19 cellular contexts compared by ENCODE assay signal in genomic region chr16:693364-693763, GRCh38. TPM values are rescaled to one million over a fixed set of nuclear protein-coding genes. Genes with fewer than 3 reads are reported as not detected.
A peak's percentile ranks its signal among the peaks of the same experiment; 100 is the strongest.
DNase-seq lines count a peak whose midpoint lies in the region; ATAC-seq and TF ChIP-seq lines count a peak whose summit lies in the region.
"Had no signal": no experiment of that assay in that cellular context is flagged by ENCODE, and none has a peak within 500 bp of the region (broad histone marks: within the 10 kb centered on the region; RNA-seq: fewer than 3 reads in every experiment).

No MANE protein-coding gene starts in this region.

- H3K27ac Mint-ChIP-seq in T-helper 2 cell treated with Interferon-gamma antibody and Interleukin-4, amounts not matched to agents 5 μg/mL and 100 μg/mL, for 36 hours: no peak overlapping the region
- H3K27ac Mint-ChIP-seq in Caco-2 (ENCODE audit: unreplicated experiment): no peak overlapping the region
- no peak overlapping the region for H3K27ac Mint-ChIP-seq in activated T-helper 1 cell treated with anti-CD3 and anti-CD28 coated beads, Interleukin-12 subunit alpha, Interleukin-12 subunit beta, Interleukin-2, Interleukin-4 antibody, amounts not matched to agents 30 ng/mL and 10 ng/mL and 1 ng/mL, durations not matched to agents 14 hours and 24 hours and 36 hours
- H3K27ac Mint-ChIP-seq: nephron had no signal

- POLR2A ChIA-PET in Caco-2 (lab: Charles Lee): no interaction called here
- POLR2A ChIA-PET in A673 (lab: Charles Lee; ENCODE audit: low non-redundant PET): no interaction called here

- DNase-seq in T-helper 2 cell treated with Interferon-gamma antibody and Interleukin-4, amounts not matched to agents 5 μg/mL and 100 μg/mL, for 36 hours (ENCODE audit: low spot score): no peak
- DNase-seq in T-helper 2 cell: no peak
- DNase-seq in Caco-2: no peak
- DNase-seq in activated T-helper 1 cell treated with anti-CD3 and anti-CD28 coated beads, Interleukin-12 subunit alpha, Interleukin-12 subunit beta, Interleukin-2, Interleukin-4 antibody, amounts not matched to agents 30 ng/mL and 10 ng/mL and 1 ng/mL, durations not matched to agents 14 hours and 24 hours and 36 hours (ENCODE audit: low spot score): no peak
- DNase-seq in A673 (ENCODE audit: low spot score): no peak
- DNase-seq: activated effector memory CD4-positive, alpha-beta T cell treated with Interleukin-2 at 50 U/mL for 16 hours; KG1; kidney glomerular epithelial cell; NCI-H2029; NCI-H446; NK-92 treated with Interleukin-12 subunit alpha and Interleukin-12 subunit beta, amount 100 ng/mL, for 24 hours; spleen; thyroid gland had no signal

- H3K4me3 ChIP-seq in Caco-2 (ENCODE audit: low read depth, low read length) (peak overlapping the region; percentile 51), iPS-18c (ENCODE audit: insufficient read depth, low read depth, low read length) (peak overlapping the region; percentile 57), A673 (ENCODE audit: low read depth, low read length, poor library complexity, severe bottlenecking) (no peak overlapping the region)
- H3K4me3 ChIP-seq: thyroid gland had no signal

- CTCF ChIA-PET in Caco-2 (lab: Charles Lee): interaction anchor here (0.6 kb wide), 1 partner anchor 27 kb away, joined by 3 read pairs; no protein-coding TSS in a partner anchor
- CTCF ChIA-PET in A673 (lab: Charles Lee): interaction anchor here (1.4 kb wide), 1 partner anchor 19 kb away, joined by 3 read pairs; no protein-coding TSS in a partner anchor

- intact Hi-C loops in Caco-2 (cut with micrococcal nuclease; ENCODE audit: unreplicated experiment): no loop called here
- intact Hi-C loops in activated T-helper 1 cell treated with anti-CD3 and anti-CD28 coated beads, Interleukin-12 subunit alpha, Interleukin-12 subunit beta, Interleukin-2, Interleukin-4 antibody, amounts not matched to agents 30 ng/mL and 10 ng/mL and 1 ng/mL, durations not matched to agents 14 hours and 24 hours and 36 hours (cut with micrococcal nuclease): no loop called here
- intact Hi-C loops in A673 (cut with micrococcal nuclease; ENCODE audit: unreplicated experiment): no loop called here

- peaks cover 3% of the 10 kb centered on the region for H3K4me1 Mint-ChIP-seq in T-helper 2 cell treated with Interferon-gamma antibody and Interleukin-4, amounts not matched to agents 5 μg/mL and 100 μg/mL, for 36 hours (ENCODE audit: low read depth)
- peaks cover 7% of the 10 kb centered on the region for H3K4me1 Mint-ChIP-seq in Caco-2 (ENCODE audit: low read depth, unreplicated experiment)
- peaks cover 17% of the 10 kb centered on the region for H3K4me1 Mint-ChIP-seq in activated T-helper 1 cell treated with anti-CD3 and anti-CD28 coated beads, Interleukin-12 subunit alpha, Interleukin-12 subunit beta, Interleukin-2, Interleukin-4 antibody, amounts not matched to agents 30 ng/mL and 10 ng/mL and 1 ng/mL, durations not matched to agents 14 hours and 24 hours and 36 hours (ENCODE audit: low read depth)

- H3K9me3 ChIP-seq in Caco-2: no peaks in the 10 kb centered on the region
- no peaks in the 10 kb centered on the region for H3K9me3 ChIP-seq in iPS-18c (ENCODE audit: control insufficient read depth, insufficient read depth, low read length)
- no peaks in the 10 kb centered on the region for H3K9me3 ChIP-seq in A673 (ENCODE audit: low read depth, low read length, poor library complexity, severe bottlenecking)
- H3K9me3 ChIP-seq: spleen, thyroid gland had no signal

- H3K9me3 Mint-ChIP-seq in T-helper 2 cell treated with Interferon-gamma antibody and Interleukin-4, amounts not matched to agents 5 μg/mL and 100 μg/mL, for 36 hours: no peaks in the 10 kb centered on the region
- no peaks in the 10 kb centered on the region for H3K9me3 Mint-ChIP-seq in Caco-2 (ENCODE audit: unreplicated experiment)
- no peaks in the 10 kb centered on the region for H3K9me3 Mint-ChIP-seq in activated T-helper 1 cell treated with anti-CD3 and anti-CD28 coated beads, Interleukin-12 subunit alpha, Interleukin-12 subunit beta, Interleukin-2, Interleukin-4 antibody, amounts not matched to agents 30 ng/mL and 10 ng/mL and 1 ng/mL, durations not matched to agents 14 hours and 24 hours and 36 hours
- H3K9me3 Mint-ChIP-seq: CD8-positive, alpha-beta memory T cell; nephron had no signal

- H3K36me3 Mint-ChIP-seq in T-helper 2 cell treated with Interferon-gamma antibody and Interleukin-4, amounts not matched to agents 5 μg/mL and 100 μg/mL, for 36 hours (ENCODE audit: low read depth): peaks cover 3% of the 10 kb centered on the region
- H3K36me3 Mint-ChIP-seq in Caco-2 (ENCODE audit: insufficient read depth, unreplicated experiment): peaks cover 20% of the 10 kb centered on the region
- H3K36me3 Mint-ChIP-seq in activated T-helper 1 cell treated with anti-CD3 and anti-CD28 coated beads, Interleukin-12 subunit alpha, Interleukin-12 subunit beta, Interleukin-2, Interleukin-4 antibody, amounts not matched to agents 30 ng/mL and 10 ng/mL and 1 ng/mL, durations not matched to agents 14 hours and 24 hours and 36 hours (ENCODE audit: low read depth): peaks cover 3% of the 10 kb centered on the region

- peaks cover 14% of the 10 kb centered on the region; the same call in 1 of the 2 replicates for H3K4me1 ChIP-seq in Caco-2
- peaks cover 22% of the 10 kb centered on the region for H3K4me1 ChIP-seq in A673 (ENCODE audit: insufficient read depth, low read length, poor library complexity, severe bottlenecking)

- BruUV-seq in Caco-2 (replicated peaks; lab: Mats Ljungman, UMichigan): no TSS peak
- no TSS peak for BruUV-seq in A673 (replicated peaks; lab: Mats Ljungman, UMichigan)

- H3K27me3 Mint-ChIP-seq in T-helper 2 cell treated with Interferon-gamma antibody and Interleukin-4, amounts not matched to agents 5 μg/mL and 100 μg/mL, for 36 hours (ENCODE audit: low read depth): peaks cover 8% of the 10 kb centered on the region
- no peaks in the 10 kb centered on the region for H3K27me3 Mint-ChIP-seq in Caco-2 (ENCODE audit: insufficient read depth, unreplicated experiment)
- peaks cover 9% of the 10 kb centered on the region for H3K27me3 Mint-ChIP-seq in activated T-helper 1 cell treated with anti-CD3 and anti-CD28 coated beads, Interleukin-12 subunit alpha, Interleukin-12 subunit beta, Interleukin-2, Interleukin-4 antibody, amounts not matched to agents 30 ng/mL and 10 ng/mL and 1 ng/mL, durations not matched to agents 14 hours and 24 hours and 36 hours (ENCODE audit: insufficient read depth)

- no peaks in the 10 kb centered on the region for H3K27me3 ChIP-seq in Caco-2 (replicated peaks; ENCODE audit: control insufficient read depth, insufficient read depth, low read length)
- H3K27me3 ChIP-seq in A673 (replicated peaks; ENCODE audit: insufficient read depth, low read depth, low read length, poor library complexity): peaks cover 38% of the 10 kb centered on the region
- H3K27me3 ChIP-seq: thyroid gland had no signal

- H3K27ac ChIP-seq in A673 (ENCODE audit: low read depth, low read length, poor library complexity, severe bottlenecking): no peak overlapping the region
- H3K27ac ChIP-seq: thyroid gland had no signal

- TF ChIP-seq CTCF in Caco-2 (IDR thresholded peaks at IDR 0.05; ENCODE audit: insufficient read depth in 1 of 2, low read depth in 1 of 2, low read length in 1 of 2, severe bottlenecking in 1 of 2, unreplicated experiment in 1 of 2) (no peak), A673 (conservative IDR thresholded peaks at IDR 0.05; ENCODE audit: low read depth, low read length) (no peak)

- H3K36me3 ChIP-seq in Caco-2 (ENCODE audit: control insufficient read depth, insufficient read depth, low read length) (no peaks in the 10 kb centered on the region), A673 (ENCODE audit: insufficient read depth, low read length, poor library complexity, severe bottlenecking) (no peaks in the 10 kb centered on the region)
- H3K36me3 ChIP-seq: spleen, thyroid gland had no signal

- peak overlapping the region; percentile 50 for H3K4me3 Mint-ChIP-seq in T-helper 2 cell treated with Interferon-gamma antibody and Interleukin-4, amounts not matched to agents 5 μg/mL and 100 μg/mL, for 36 hours
- peak overlapping the region; percentile 71 for H3K4me3 Mint-ChIP-seq in Caco-2 (ENCODE audit: unreplicated experiment)
- peak overlapping the region; percentile 11 for H3K4me3 Mint-ChIP-seq in activated T-helper 1 cell treated with anti-CD3 and anti-CD28 coated beads, Interleukin-12 subunit alpha, Interleukin-12 subunit beta, Interleukin-2, Interleukin-4 antibody, amounts not matched to agents 30 ng/mL and 10 ng/mL and 1 ng/mL, durations not matched to agents 14 hours and 24 hours and 36 hours

- ATAC-seq in HG02970 (IDR thresholded peaks at IDR 0.05; ENCODE audit: low FRiP score, unreplicated experiment) (no peak), HG03039 (IDR thresholded peaks at IDR 0.05; ENCODE audit: unreplicated experiment) (no peak)

RNA-seq across cellular contexts. Expression of gene WDR24, which starts 3.2 kb away (rescaled TPM):
- 10.8 and 11.7 TPM in 2 replicates for total RNA-seq in Caco-2 (2022)
- 21.6 and 22.1 TPM in 2 replicates for total RNA-seq in activated T-helper 1 cell treated with anti-CD3 and anti-CD28 coated beads, Interleukin-12 subunit alpha, Interleukin-12 subunit beta, Interleukin-2, Interleukin-4 antibody, amounts not matched to agents 30 ng/mL and 10 ng/mL and 1 ng/mL, durations not matched to agents 14 hours and 24 hours and 36 hours
- 17.7 and 18.2 TPM in 2 replicates for total RNA-seq in A673 (2021)

RNA-seq across cellular contexts. Expression of gene JMJD8, which starts 9.2 kb away (rescaled TPM):
- total RNA-seq in Caco-2 (2022): 46.7 and 52.4 TPM in 2 replicates
- total RNA-seq in activated T-helper 1 cell treated with anti-CD3 and anti-CD28 coated beads, Interleukin-12 subunit alpha, Interleukin-12 subunit beta, Interleukin-2, Interleukin-4 antibody, amounts not matched to agents 30 ng/mL and 10 ng/mL and 1 ng/mL, durations not matched to agents 14 hours and 24 hours and 36 hours: 63.4 and 71.4 TPM in 2 replicates
- total RNA-seq in A673 (2021): 78.1 and 87.1 TPM in 2 replicates

RNA-seq across cellular contexts. Expression of gene FBXL16, which starts 12.2 kb away (rescaled TPM):
- total RNA-seq in Caco-2 (2022) (5.9 and 10.5 TPM in 2 replicates), A673 (2021) (1.1 and 2.7 TPM in 2 replicates)
- total RNA-seq in activated T-helper 1 cell treated with anti-CD3 and anti-CD28 coated beads, Interleukin-12 subunit alpha, Interleukin-12 subunit beta, Interleukin-2, Interleukin-4 antibody, amounts not matched to agents 30 ng/mL and 10 ng/mL and 1 ng/mL, durations not matched to agents 14 hours and 24 hours and 36 hours: 6.3 and 7.6 TPM in 2 replicates
- total RNA-seq: mesenteric fat pad had no signal

RNA-seq across cellular contexts. Expression of gene STUB1, which starts 13.2 kb away (rescaled TPM):
- 77.8 and 86.6 TPM in 2 replicates for total RNA-seq in Caco-2 (2022)
- total RNA-seq in activated T-helper 1 cell treated with anti-CD3 and anti-CD28 coated beads, Interleukin-12 subunit alpha, Interleukin-12 subunit beta, Interleukin-2, Interleukin-4 antibody, amounts not matched to agents 30 ng/mL and 10 ng/mL and 1 ng/mL, durations not matched to agents 14 hours and 24 hours and 36 hours: 94.0 and 95.4 TPM in 2 replicates
- total RNA-seq in A673 (2021): 88.2 and 95.2 TPM in 2 replicates

RNA-seq across cellular contexts. Expression of gene RHBDL1, which starts 17.9 kb away (rescaled TPM):
- 2.9 and 3.2 TPM in 2 replicates for total RNA-seq in Caco-2 (2022)
- total RNA-seq in activated T-helper 1 cell treated with anti-CD3 and anti-CD28 coated beads, Interleukin-12 subunit alpha, Interleukin-12 subunit beta, Interleukin-2, Interleukin-4 antibody, amounts not matched to agents 30 ng/mL and 10 ng/mL and 1 ng/mL, durations not matched to agents 14 hours and 24 hours and 36 hours: 0.71 and 1.1 TPM in 2 replicates
- 1.5 and 2.3 TPM in 2 replicates for total RNA-seq in A673 (2021)

Comparison
In these comparisons a context has a peak if more than half of its experiments do, and no peak if none do; other contexts are left out.
1. H3K4me3 Mint-ChIP-seq: peak in every context shown above with its lines; median percentile 71 in Caco-2; 50 in T-helper 2 cell treated with Interferon-gamma antibody and Interleukin-4, amounts not matched to agents 5 μg/mL and 100 μg/mL, for 36 hours; 11 in activated T-helper 1 cell treated with anti-CD3 and anti-CD28 coated beads, Interleukin-12 subunit alpha, Interleukin-12 subunit beta, Interleukin-2, Interleukin-4 antibody, amounts not matched to agents 30 ng/mL and 10 ng/mL and 1 ng/mL, durations not matched to agents 14 hours and 24 hours and 36 hours.